In genomic region chr14:81220767-81221578, GRCh38 we compare ENCODE assay signal across 8 cellular contexts. TPM values are rescaled to one million over a fixed set of nuclear protein-coding genes. Genes with fewer than 3 reads are reported as not detected.
DNase-seq lines count a peak whose midpoint lies in the region; ATAC-seq and TF ChIP-seq lines count a peak whose summit lies in the region.

Gene GTF2A1 (minus strand): TSS chr14:81220959. CDS start chr14:81220518, 441 bp downstream.

- H3K27me3 ChIP-seq in BE2C, result no peaks in the 10 kb centered on the region
- H3K27me3 ChIP-seq in colonic mucosa, result no peaks in the 10 kb centered on the region

- H3K4me1 ChIP-seq in BE2C (no peaks in the 10 kb centered on the region), colonic mucosa (no peaks in the 10 kb centered on the region)

- intact Hi-C loops in colonic mucosa (cut with DNase I), result no loop called here

- H3K4me3 ChIP-seq in BE2C (ENCODE audit: low read depth, low read length) (peak within 1 kb of the TSS; percentile 96), colonic mucosa (peak within 1 kb of the TSS; percentile 63)

- H3K36me3 ChIP-seq in BE2C (peaks cover 7% of the 10 kb centered on the region), colonic mucosa (no peaks in the 10 kb centered on the region)

- DNase-seq in BE2C (peak; percentile 96), GM19240 (ENCODE audit: insufficient read length, low spot score) (peak; percentile 61), NCI-H526 (lab: John Stamatoyannopoulos, UW) (peak; percentile 97 to 98), colonic mucosa (peak; percentile 95), kidney tubule cell (ENCODE audit: low spot score) (peak; percentile 96)
- DNase-seq in activated CD4-positive, alpha-beta T cell treated with anti-CD3 and anti-CD28 coated beads for 48 hours, result peak; percentile 94
- DNase-seq in stimulated activated CD4-positive, alpha-beta T cell treated with anti-CD3 and anti-CD28 coated beads, Interleukin-1b, Interleukin-23, amount 100 ng/mL, for 24 hours (ENCODE audit: low read depth in 4 of 4, low spot score in 1 of 4), result peak; percentile 84 to 91 (median 88)

- peak within 1 kb of the TSS; percentile 99 for H3K27ac ChIP-seq in colonic mucosa

- TF ChIP-seq CTCF in BE2C (IDR thresholded peaks at IDR 0.05; ENCODE audit: low read depth, low read length) (no peak), colonic mucosa (IDR thresholded peaks at IDR 0.05) (no peak)

- peak within 1 kb of the TSS; percentile 89 to 93 for H3K9ac ChIP-seq in colonic mucosa (ENCODE audit: low read depth in 2 of 2, low read length in 2 of 2)

- peak; percentile 72 for ATAC-seq in HG03460 (IDR thresholded peaks at IDR 0.05; ENCODE audit: unreplicated experiment)

- H3K9me3 ChIP-seq in BE2C, result no peaks in the 10 kb centered on the region
- H3K9me3 ChIP-seq in colonic mucosa, result no peaks in the 10 kb centered on the region

RNA-seq across cellular contexts. Expression of gene GTF2A1, which starts in this region (rescaled TPM):
- 19.1 TPM for polyA plus RNA-seq in BE2C (2012; ENCODE audit: insufficient read depth, insufficient read length, low read depth)
- total RNA-seq in colonic mucosa, result 10 to 100 TPM; 21.6 to 26.6 TPM

Comparison
In these comparisons a context has a peak if more than half of its experiments do, and no peak if none do; other contexts are left out.
1. Peak in every context shown above with its lines: DNase-seq, ATAC-seq, H3K4me3 ChIP-seq and H3K27ac ChIP-seq.